1 cellular context compared by ENCODE assay signal in the genomic region with DNA sequence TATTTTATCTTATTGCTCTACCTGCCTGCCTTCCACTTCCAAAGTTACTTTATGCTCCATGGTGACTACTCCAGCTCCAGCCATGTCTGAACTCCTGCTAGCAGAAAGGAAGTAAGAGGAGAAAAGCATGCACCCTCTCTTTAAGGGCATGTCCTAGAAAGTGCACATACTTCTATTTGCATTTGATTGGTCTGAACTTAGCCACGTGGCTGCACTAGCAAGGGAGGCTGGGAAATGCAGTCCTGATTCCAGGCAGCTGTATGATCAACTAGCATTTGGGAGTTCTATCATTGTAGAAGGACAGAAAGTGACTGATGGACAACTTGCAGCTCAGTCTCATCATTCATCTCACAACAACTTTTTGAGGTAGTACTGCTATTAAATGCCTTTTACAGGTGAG.
A peak's percentile ranks its signal among the peaks of the same experiment; 100 is the strongest.
TF ChIP-seq lines count a peak whose summit lies in the region.

No MANE protein-coding gene starts in this region.

TF ChIP-seq in K562, 482 proteins besides CTCF, POLR2A, EP300 and RAD21 (continued from another document):
- TF ChIP-seq SIX5 (IDR thresholded peaks at IDR 0.05; ENCODE audit: borderline replicate concordance in 1 of 2, insufficient read depth in 1 of 2, low read depth in 1 of 2, low read length in 2 of 2) (peak; percentile 29 to 31; a peak in 2 of 4 replicates), MAFK (IDR thresholded peaks at IDR 0.05; ENCODE audit: low read length) (no peak), FOS (IDR thresholded peaks at IDR 0.05; ENCODE audit: extremely low read depth, insufficient read length) (peak; percentile 5), DPF2 (IDR thresholded peaks at IDR 0.05) (no peak), CHD2 (IDR thresholded peaks at IDR 0.05; ENCODE audit: low read depth, low read length) (no peak), ZNF121 (CRISPR knock-in tag; conservative IDR thresholded peaks at IDR 0.05) (no peak), HCFC1 (IDR thresholded peaks at IDR 0.05; ENCODE audit: low read depth, low read length) (peak; percentile 79), RUNX1 (IDR thresholded peaks at IDR 0.05; ENCODE audit: low read depth) (no peak), POLR2H (tag; IDR thresholded peaks at IDR 0.05; ENCODE audit: low read depth) (no peak), RAD51 (IDR thresholded peaks at IDR 0.05; ENCODE audit: borderline replicate concordance, low read depth) (peak; percentile 68), SRSF7 (optimal IDR thresholded peaks at IDR 0.05; ENCODE audit: low read depth, low read length) (no peak), ZNF143 (CRISPR knock-in tag; IDR thresholded peaks at IDR 0.05) (peak; percentile 53; the same call in 1 of the 2 replicates), KDM4B (IDR thresholded peaks at IDR 0.05; ENCODE audit: borderline replicate concordance in 2 of 2, low read depth in 1 of 2) (no peak), ZNF830 (CRISPR knock-in tag; IDR thresholded peaks at IDR 0.05) (no peak)
- TF ChIP-seq, protein P1, sequence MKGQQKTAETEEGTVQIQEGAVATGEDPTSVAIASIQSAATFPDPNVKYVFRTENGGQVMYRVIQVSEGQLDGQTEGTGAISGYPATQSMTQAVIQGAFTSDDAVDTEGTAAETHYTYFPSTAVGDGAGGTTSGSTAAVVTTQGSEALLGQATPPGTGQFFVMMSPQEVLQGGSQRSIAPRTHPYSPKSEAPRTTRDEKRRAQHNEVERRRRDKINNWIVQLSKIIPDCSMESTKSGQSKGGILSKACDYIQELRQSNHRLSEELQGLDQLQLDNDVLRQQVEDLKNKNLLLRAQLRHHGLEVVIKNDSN (CRISPR knock-in tag; IDR thresholded peaks at IDR 0.05), result peak; percentile 65
